In the genomic region with DNA sequence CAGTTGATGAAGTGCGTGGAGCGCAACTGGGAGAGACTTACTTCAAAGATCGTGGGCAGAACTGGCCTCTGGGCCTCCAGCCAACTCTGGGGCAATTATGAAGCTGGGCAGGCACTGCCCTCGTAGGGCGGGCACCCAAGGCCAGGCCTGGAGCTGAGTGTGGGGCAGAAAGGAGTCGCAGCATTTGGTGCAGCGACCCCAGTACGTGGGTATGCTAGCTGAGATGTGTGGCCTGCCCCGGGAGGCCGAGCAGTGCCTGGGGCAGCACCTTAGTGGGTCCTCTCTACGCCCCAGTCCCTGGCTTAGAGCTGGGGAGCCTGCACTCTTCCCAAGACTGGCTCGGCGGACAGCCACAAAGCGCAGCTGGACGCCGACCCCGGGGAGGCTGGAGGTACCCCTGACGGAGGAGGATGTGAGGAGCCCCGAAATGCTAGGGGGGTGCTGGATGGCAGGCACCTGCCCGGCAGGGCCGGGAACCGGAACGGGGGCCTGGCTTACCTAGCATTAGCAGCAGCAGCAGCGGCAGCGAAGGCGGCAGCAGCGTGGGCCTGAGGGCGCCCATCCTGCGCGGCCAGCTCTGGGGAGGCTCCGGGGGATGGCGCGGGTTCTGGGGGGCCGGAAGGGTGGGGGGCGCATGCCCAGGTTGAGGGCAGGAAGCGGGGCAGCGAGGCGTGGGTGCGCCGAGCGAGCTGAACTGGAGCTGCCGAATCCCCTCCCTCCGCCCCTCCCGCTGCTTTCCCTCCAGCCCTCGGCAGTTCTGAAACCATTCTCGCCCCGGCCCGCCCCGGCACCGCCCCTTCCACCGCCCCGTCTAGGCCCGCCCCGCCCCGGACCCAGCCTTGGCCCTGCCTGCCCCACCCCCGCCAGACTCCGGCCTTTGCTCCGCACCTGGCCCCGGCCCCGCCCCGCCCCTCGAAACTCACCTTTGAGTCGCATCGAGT, we compare ENCODE assay signal across 8 cellular contexts. TPM values are rescaled to one million over a fixed set of nuclear protein-coding genes. Genes with fewer than 3 reads are reported as not detected.
DNase-seq lines count a peak whose midpoint lies in the region; ATAC-seq, FAIRE-seq and TF ChIP-seq lines count a peak whose summit lies in the region.

A gene with protein sequence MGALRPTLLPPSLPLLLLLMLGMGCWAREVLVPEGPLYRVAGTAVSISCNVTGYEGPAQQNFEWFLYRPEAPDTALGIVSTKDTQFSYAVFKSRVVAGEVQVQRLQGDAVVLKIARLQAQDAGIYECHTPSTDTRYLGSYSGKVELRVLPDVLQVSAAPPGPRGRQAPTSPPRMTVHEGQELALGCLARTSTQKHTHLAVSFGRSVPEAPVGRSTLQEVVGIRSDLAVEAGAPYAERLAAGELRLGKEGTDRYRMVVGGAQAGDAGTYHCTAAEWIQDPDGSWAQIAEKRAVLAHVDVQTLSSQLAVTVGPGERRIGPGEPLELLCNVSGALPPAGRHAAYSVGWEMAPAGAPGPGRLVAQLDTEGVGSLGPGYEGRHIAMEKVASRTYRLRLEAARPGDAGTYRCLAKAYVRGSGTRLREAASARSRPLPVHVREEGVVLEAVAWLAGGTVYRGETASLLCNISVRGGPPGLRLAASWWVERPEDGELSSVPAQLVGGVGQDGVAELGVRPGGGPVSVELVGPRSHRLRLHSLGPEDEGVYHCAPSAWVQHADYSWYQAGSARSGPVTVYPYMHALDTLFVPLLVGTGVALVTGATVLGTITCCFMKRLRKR (minus strand): TSS at position 709 of the 941 bp plus-strand sequence. CDS start 147 bp downstream, at position 562.

- H3K27me3 ChIP-seq in Loucy (ENCODE audit: insufficient read depth, low read length, poor library complexity, severe bottlenecking) (no peaks in the 10 kb centered on the region), pancreas (no peaks in the 10 kb centered on the region), tibial artery (no peaks in the 10 kb centered on the region)

- peak within 1 kb of the TSS; percentile 93 for H3K4me2 ChIP-seq in Loucy (ENCODE audit: low read depth, low read length, poor library complexity, severe bottlenecking)

- H3K9ac ChIP-seq in Loucy (ENCODE audit: low read depth, low read length, poor library complexity, severe bottlenecking), result peak within 1 kb of the TSS; percentile 84

- H3K36me3 ChIP-seq in Loucy (ENCODE audit: insufficient read depth, low read length) (no peaks in the 10 kb centered on the region), pancreas (peaks cover 0 to 11% (median 0%) of the 10 kb centered on the region in 3 donors), tibial artery (peaks cover 18 to 24% (median 18%) of the 10 kb centered on the region in 3 donors)

- no peaks in the 10 kb centered on the region for H3K9me2 ChIP-seq in Loucy (replicated peaks; ENCODE audit: low read depth, low read length)

- H3K27ac ChIP-seq in pancreas, result peak within 1 kb of the TSS; percentile 79 to 95 (median 92)
- H3K27ac ChIP-seq in tibial artery, result peak within 1 kb of the TSS; percentile 96 to 99

- ATAC-seq in GM21825 (IDR thresholded peaks at IDR 0.05; ENCODE audit: unreplicated experiment), result peak; percentile 54
- ATAC-seq in SK-N-SH treated with all-trans-retinoic acid at 6 μM for 48 hours, result peak; percentile 79
- peak; percentile 79 to 88 (median 84) for ATAC-seq in pancreas

- H3K4me3 ChIP-seq in Loucy (ENCODE audit: low read length, poor library complexity, severe bottlenecking) (peak within 1 kb of the TSS; percentile 83), pancreas (peak within 1 kb of the TSS; percentile 58 to 78 (median 68)), tibial artery (peak within 1 kb of the TSS; percentile 96)

- 1% methylated on average over 24 to 64 of the region's 64 CpGs for WGBS in pancreas, 2 donors

- peaks cover 28% of the 10 kb centered on the region for H3K4me1 ChIP-seq in Loucy (ENCODE audit: insufficient read depth, low read length, poor library complexity, severe bottlenecking)
- peaks cover 5 to 33% (median 13%) of the 10 kb centered on the region in 3 donors for H3K4me1 ChIP-seq in pancreas
- peaks cover 0 to 79% (median 57%) of the 10 kb centered on the region in 4 donors for H3K4me1 ChIP-seq in tibial artery

- no peaks in the 10 kb centered on the region for H3K9me3 ChIP-seq in Loucy (ENCODE audit: insufficient read depth, low read depth, low read length)
- H3K9me3 ChIP-seq in pancreas, result no peaks in the 10 kb centered on the region
- H3K9me3 ChIP-seq in tibial artery, result no peaks in the 10 kb centered on the region

- no peaks in the 10 kb centered on the region for H4K20me1 ChIP-seq in Loucy (ENCODE audit: insufficient read depth, low read length, poor library complexity, severe bottlenecking)

- peak; percentile 95 for DNase-seq in DMS153 treated with DMSO at 0.1 percent for 48 hours (lab: John Stamatoyannopoulos, UW; ENCODE audit: unreplicated experiment)
- DNase-seq in activated naive CD4-positive, alpha-beta T cell treated with anti-CD3 and anti-CD28 coated beads, Interleukin-2, amount 50 U/mL, for 16 hours, result peak; percentile 86
- DNase-seq in glomerular visceral epithelial cell (ENCODE audit: extremely low spot score), result peak; percentile 50
- peak; percentile 93 to 99 (median 96) for DNase-seq in pancreas
- DNase-seq in tibial artery, result peak; percentile 87 to 97

- intact Hi-C loops in pancreas (cut with DNase I), result no loop called here
- intact Hi-C loops in tibial artery (cut with DNase I; ENCODE audit: low total_unique reads), result loop anchor here (1.0 kb wide), 1 partner anchor 12 kb away; no protein-coding TSS in a partner anchor

- peaks cover 18% of the 10 kb centered on the region; the same call in 1 of the 2 replicates for H3K79me2 ChIP-seq in Loucy (ENCODE audit: insufficient read depth, low read length)

- H2AFZ ChIP-seq in Loucy (ENCODE audit: low read length), result peak within 1 kb of the TSS; percentile 91

- FAIRE-seq in pancreas (lab: Jason Lieb, UNC), result no peak

- no peaks in the 10 kb centered on the region for H3F3A ChIP-seq in Loucy (ENCODE audit: low read depth)

- TF ChIP-seq CTCF in Loucy (conservative IDR thresholded peaks at IDR 0.05; ENCODE audit: low read length) (no peak), pancreas (IDR thresholded peaks at IDR 0.05) (no peak), tibial artery (IDR thresholded peaks at IDR 0.05) (no peak)

TF ChIP-seq in SK-N-SH treated with all-trans-retinoic acid at 6 μM for 48 hours, 23 proteins besides CTCF, POLR2A, EP300 and RAD21:
- TF ChIP-seq CSDC2 (CRISPR knock-in tag; IDR thresholded peaks at IDR 0.05) (no peak), ZNF8 (CRISPR knock-in tag; IDR thresholded peaks at IDR 0.05) (no peak), ESRRG (CRISPR knock-in tag; IDR thresholded peaks at IDR 0.05) (no peak), RARB (CRISPR knock-in tag; IDR thresholded peaks at IDR 0.05) (no peak), OSR1 (CRISPR knock-in tag; IDR thresholded peaks at IDR 0.05) (no peak), ZNF70 (CRISPR knock-in tag; IDR thresholded peaks at IDR 0.05) (no peak)
- TF ChIP-seq, protein P1, sequence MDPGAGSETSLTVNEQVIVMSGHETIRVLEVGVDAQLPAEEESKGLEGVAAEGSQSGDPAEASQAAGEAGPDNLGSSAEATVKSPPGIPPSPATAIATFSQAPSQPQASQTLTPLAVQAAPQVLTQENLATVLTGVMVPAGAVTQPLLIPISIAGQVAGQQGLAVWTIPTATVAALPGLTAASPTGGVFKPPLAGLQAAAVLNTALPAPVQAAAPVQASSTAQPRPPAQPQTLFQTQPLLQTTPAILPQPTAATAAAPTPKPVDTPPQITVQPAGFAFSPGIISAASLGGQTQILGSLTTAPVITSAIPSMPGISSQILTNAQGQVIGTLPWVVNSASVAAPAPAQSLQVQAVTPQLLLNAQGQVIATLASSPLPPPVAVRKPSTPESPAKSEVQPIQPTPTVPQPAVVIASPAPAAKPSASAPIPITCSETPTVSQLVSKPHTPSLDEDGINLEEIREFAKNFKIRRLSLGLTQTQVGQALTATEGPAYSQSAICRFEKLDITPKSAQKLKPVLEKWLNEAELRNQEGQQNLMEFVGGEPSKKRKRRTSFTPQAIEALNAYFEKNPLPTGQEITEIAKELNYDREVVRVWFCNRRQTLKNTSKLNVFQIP (CRISPR knock-in tag; IDR thresholded peaks at IDR 0.05; ENCODE audit: borderline replicate concordance, low read depth), result no peak
- TF ChIP-seq, protein P2, sequence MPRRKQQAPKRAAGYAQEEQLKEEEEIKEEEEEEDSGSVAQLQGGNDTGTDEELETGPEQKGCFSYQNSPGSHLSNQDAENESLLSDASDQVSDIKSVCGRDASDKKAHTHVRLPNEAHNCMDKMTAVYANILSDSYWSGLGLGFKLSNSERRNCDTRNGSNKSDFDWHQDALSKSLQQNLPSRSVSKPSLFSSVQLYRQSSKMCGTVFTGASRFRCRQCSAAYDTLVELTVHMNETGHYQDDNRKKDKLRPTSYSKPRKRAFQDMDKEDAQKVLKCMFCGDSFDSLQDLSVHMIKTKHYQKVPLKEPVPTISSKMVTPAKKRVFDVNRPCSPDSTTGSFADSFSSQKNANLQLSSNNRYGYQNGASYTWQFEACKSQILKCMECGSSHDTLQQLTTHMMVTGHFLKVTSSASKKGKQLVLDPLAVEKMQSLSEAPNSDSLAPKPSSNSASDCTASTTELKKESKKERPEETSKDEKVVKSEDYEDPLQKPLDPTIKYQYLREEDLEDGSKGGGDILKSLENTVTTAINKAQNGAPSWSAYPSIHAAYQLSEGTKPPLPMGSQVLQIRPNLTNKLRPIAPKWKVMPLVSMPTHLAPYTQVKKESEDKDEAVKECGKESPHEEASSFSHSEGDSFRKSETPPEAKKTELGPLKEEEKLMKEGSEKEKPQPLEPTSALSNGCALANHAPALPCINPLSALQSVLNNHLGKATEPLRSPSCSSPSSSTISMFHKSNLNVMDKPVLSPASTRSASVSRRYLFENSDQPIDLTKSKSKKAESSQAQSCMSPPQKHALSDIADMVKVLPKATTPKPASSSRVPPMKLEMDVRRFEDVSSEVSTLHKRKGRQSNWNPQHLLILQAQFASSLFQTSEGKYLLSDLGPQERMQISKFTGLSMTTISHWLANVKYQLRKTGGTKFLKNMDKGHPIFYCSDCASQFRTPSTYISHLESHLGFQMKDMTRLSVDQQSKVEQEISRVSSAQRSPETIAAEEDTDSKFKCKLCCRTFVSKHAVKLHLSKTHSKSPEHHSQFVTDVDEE (CRISPR knock-in tag; IDR thresholded peaks at IDR 0.05), result no peak
- TF ChIP-seq, protein P3, sequence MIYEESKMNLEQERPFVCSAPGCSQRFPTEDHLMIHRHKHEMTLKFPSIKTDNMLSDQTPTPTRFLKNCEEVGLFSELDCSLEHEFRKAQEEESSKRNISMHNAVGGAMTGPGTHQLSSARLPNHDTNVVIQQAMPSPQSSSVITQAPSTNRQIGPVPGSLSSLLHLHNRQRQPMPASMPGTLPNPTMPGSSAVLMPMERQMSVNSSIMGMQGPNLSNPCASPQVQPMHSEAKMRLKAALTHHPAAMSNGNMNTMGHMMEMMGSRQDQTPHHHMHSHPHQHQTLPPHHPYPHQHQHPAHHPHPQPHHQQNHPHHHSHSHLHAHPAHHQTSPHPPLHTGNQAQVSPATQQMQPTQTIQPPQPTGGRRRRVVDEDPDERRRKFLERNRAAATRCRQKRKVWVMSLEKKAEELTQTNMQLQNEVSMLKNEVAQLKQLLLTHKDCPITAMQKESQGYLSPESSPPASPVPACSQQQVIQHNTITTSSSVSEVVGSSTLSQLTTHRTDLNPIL (CRISPR knock-in tag; IDR thresholded peaks at IDR 0.05; ENCODE audit: low read depth), result no peak

RNA-seq across cellular contexts. Expression of the gene that starts here (rescaled TPM):
- 10 to 100 TPM; 12.9 to 24.5 (median 16.5) TPM for total RNA-seq in pancreas
- 10 to 100 TPM; 24.7 TPM for polyA plus RNA-seq in pancreas

Comparison
In these comparisons a context has a peak if more than half of its experiments do, and no peak if none do; other contexts are left out.
1. Peak in every context shown above with its lines: DNase-seq, ATAC-seq, H3K4me3 ChIP-seq and H3K27ac ChIP-seq.